1 cellular context compared by ENCODE assay signal in genomic region chr6:138543648-138544047, GRCh38.
TF ChIP-seq lines count a peak whose summit lies in the region.

No MANE protein-coding gene starts in this region.

TF ChIP-seq in GM23338, 12 proteins besides CTCF, POLR2A, EP300 and RAD21:
- TF ChIP-seq NANOG (IDR thresholded peaks at IDR 0.05; ENCODE audit: borderline replicate concordance) (no peak), ETS1 (IDR thresholded peaks at IDR 0.05) (no peak), EZH2 (IDR thresholded peaks at IDR 0.05; ENCODE audit: low read depth, unreplicated experiment) (no peak), STAT1 (IDR thresholded peaks at IDR 0.05; ENCODE audit: unreplicated experiment) (no peak), CREB1 (CRISPR knock-in tag; IDR thresholded peaks at IDR 0.05; ENCODE audit: low read depth) (no peak), REST (IDR thresholded peaks at IDR 0.05; ENCODE audit: unreplicated experiment) (no peak), ZNF462 (CRISPR knock-in tag; IDR thresholded peaks at IDR 0.05) (no peak), POLR2AphosphoS5 (IDR thresholded peaks at IDR 0.05; ENCODE audit: low read depth) (no peak), ZNF114 (CRISPR knock-in tag; IDR thresholded peaks at IDR 0.05) (no peak), EZH2phosphoT487 (IDR thresholded peaks at IDR 0.05; ENCODE audit: unreplicated experiment) (no peak), JUNB (IDR thresholded peaks at IDR 0.05; ENCODE audit: unreplicated experiment) (no peak), ZNF331 (CRISPR knock-in tag; IDR thresholded peaks at IDR 0.05; ENCODE audit: low read depth) (no peak)
TF ChIP-seq in GM23338: peak in this region for 0.
